ENCODE assay signal across 18 cellular contexts in the genomic region with DNA sequence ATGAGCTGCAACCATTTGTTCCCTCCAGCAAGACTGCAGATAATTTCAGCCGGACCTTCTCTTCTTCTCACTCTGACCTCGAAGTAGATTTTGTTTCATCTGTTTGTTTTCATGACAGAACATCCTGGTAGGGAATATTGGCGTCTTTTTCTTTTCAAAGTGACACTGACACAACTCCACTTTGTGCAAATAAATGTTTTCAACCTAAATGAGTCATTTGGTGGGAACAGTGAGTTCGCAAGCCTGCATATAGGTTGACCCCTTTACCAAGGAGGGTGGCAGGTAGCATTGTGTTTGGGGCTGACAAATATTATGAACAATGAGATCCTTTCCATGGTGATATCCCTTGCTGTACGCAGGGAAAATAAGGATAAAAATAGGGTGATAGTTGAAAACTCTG. TPM values are rescaled to one million over a fixed set of nuclear protein-coding genes. Genes with fewer than 3 reads are reported as not detected.
DNase-seq lines count a peak whose midpoint lies in the region; ATAC-seq and TF ChIP-seq lines count a peak whose summit lies in the region.
"Had no signal": no experiment of that assay in that cellular context is flagged by ENCODE, and none has a peak within 500 bp of the region (broad histone marks: within the 10 kb centered on the region; RNA-seq: fewer than 3 reads in every experiment).

No MANE protein-coding gene starts in this region.

- H3K27ac ChIP-seq in right atrium auricular region = peak overlapping the region; percentile 86 to 94
- peak overlapping the region in 3 of 4 donors; percentile 37 to 55 (median 46) for H3K27ac ChIP-seq in gastroesophageal sphincter
- H3K27ac ChIP-seq in rectal smooth muscle tissue (ENCODE audit: low read depth, low read length) = peak overlapping the region; percentile 48
- H3K27ac ChIP-seq: A549, C4-2B, GM23248, RWPE1 had no signal

- H3K36me3 ChIP-seq in right atrium auricular region (no peaks in the 10 kb centered on the region), gastroesophageal sphincter (no peaks in the 10 kb centered on the region), rectal smooth muscle tissue (ENCODE audit: control insufficient read depth, insufficient read depth, low read length) (no peaks in the 10 kb centered on the region)

- TF ChIP-seq EP300 in gastroesophageal sphincter (IDR thresholded peaks at IDR 0.05) = no peak

- TF ChIP-seq CTCF in right atrium auricular region (IDR thresholded peaks at IDR 0.05) (no peak), gastroesophageal sphincter (IDR thresholded peaks at IDR 0.05) (no peak)

- H3K27me3 ChIP-seq in right atrium auricular region (no peaks in the 10 kb centered on the region), gastroesophageal sphincter (no peaks in the 10 kb centered on the region), rectal smooth muscle tissue (ENCODE audit: control insufficient read depth, insufficient read depth, low read length) (no peaks in the 10 kb centered on the region)

- TF ChIP-seq POLR2A in gastroesophageal sphincter (IDR thresholded peaks at IDR 0.05) = no peak

- intact Hi-C loops in Right ventricle myocardium superior (cut with DNase I) = no loop called here

- H3K4me1 ChIP-seq in right atrium auricular region = peaks cover 0 to 89% of the 10 kb centered on the region in 2 donors
- peaks cover 0 to 59% (median 19%) of the 10 kb centered on the region in 3 donors for H3K4me1 ChIP-seq in gastroesophageal sphincter
- peaks cover 28% of the 10 kb centered on the region for H3K4me1 ChIP-seq in rectal smooth muscle tissue (ENCODE audit: control insufficient read depth, insufficient read depth, low read length)

- ATAC-seq in Right ventricle myocardium superior (ENCODE audit: poor library complexity) = no peak
- ATAC-seq in gastroesophageal sphincter = no peak
- ATAC-seq in GM19452 (IDR thresholded peaks at IDR 0.05; ENCODE audit: unreplicated experiment) = no peak
- no peak for ATAC-seq in GM19463 (IDR thresholded peaks at IDR 0.05; ENCODE audit: unreplicated experiment)
- ATAC-seq: A549 had no signal

- H3K9me3 ChIP-seq in right atrium auricular region = no peaks in the 10 kb centered on the region
- no peaks in the 10 kb centered on the region for H3K9me3 ChIP-seq in gastroesophageal sphincter
- H3K9me3 ChIP-seq: A549 had no signal

- no peak overlapping the region for H3K9ac ChIP-seq in rectal smooth muscle tissue (ENCODE audit: low read length)
- H3K9ac ChIP-seq: GM23248 had no signal

- 38 to 49% methylated on average over 5 of the region's 5 CpGs for WGBS in gastroesophageal sphincter (ENCODE audit: low coverage in 1 of 2), 2 donors

- DNase-seq in right atrium auricular region (ENCODE audit: low spot score) = no peak
- DNase-seq in Right ventricle myocardium superior = no peak
- DNase-seq in hepatic stellate cell (ENCODE audit: low spot score) = no peak
- no peak for DNase-seq in EL
- DNase-seq: endodermal cell; naive B cell; NCI-H1105 treated with DMSO at 0.1 percent for 48 hours; NCI-H510A; stimulated activated CD4-positive, alpha-beta T cell treated with anti-CD3 and anti-CD28 coated beads, Interleukin-1b, Interleukin-23, amount 100 ng/mL, for 48 hours; stimulated activated naive CD4-positive, alpha-beta T cell had no signal

- H3K4me3 ChIP-seq in right atrium auricular region (no peak overlapping the region), gastroesophageal sphincter (no peak overlapping the region), rectal smooth muscle tissue (ENCODE audit: low read length) (no peak overlapping the region)
- H3K4me3 ChIP-seq: A549, GM23248 had no signal

RNA-seq across cellular contexts. Expression of a gene that starts 55.0 kb away (rescaled TPM):
- total RNA-seq in right atrium auricular region (100 to 1,000 TPM in 1 of 2 donors, 10 to 100 TPM in 1; 80.5 to 101 TPM), Right ventricle myocardium superior (140 TPM), gastroesophageal sphincter (10 to 100 TPM; 23.0 to 67.8 (median 48.0) TPM)
